In the genomic region with DNA sequence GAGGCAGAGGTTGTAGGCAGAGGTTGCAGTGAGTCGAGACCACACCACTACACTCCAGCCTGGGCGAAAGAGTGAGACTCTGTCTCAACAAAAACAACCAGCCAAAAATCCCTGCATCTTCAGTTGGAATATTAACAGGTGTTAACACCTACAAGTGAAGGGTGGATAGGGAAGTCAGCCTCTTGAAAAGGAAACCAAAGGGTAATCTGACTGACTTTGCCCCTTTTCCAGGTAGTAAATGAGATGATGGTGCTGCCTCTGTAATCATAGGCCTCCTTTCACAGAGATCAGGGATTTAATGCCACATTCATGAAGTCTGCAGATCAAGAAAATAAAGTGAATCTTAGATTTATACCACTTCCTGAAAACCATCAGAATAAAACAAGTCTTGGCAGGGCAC, we compare ENCODE assay signal across 20 cellular contexts.
DNase-seq lines count a peak whose midpoint lies in the region; ATAC-seq, FAIRE-seq and TF ChIP-seq lines count a peak whose summit lies in the region.
"Had no signal": no experiment of that assay in that cellular context is flagged by ENCODE, and none has a peak within 500 bp of the region (broad histone marks: within the 10 kb centered on the region; RNA-seq: fewer than 3 reads in every experiment).

No MANE protein-coding gene starts in this region.

- in situ Hi-C loops in HepG2 (cut with HindIII; ENCODE audit: extremely low pct_ligation_motif_present, low pct_unique_long_range_greater_than_20kb), result no loop called here

- no peak for DNase-seq in HepG2 (ENCODE audit: low spot score)
- no peak for DNase-seq in right lobe of liver
- no peak for DNase-seq in mucosa of descending colon
- DNase-seq in MM.1S, result no peak
- DNase-seq in iPS-NIHi7 (ENCODE audit: extremely low spot score), result no peak
- DNase-seq: AML-193; Caco-2; Calu3; CD4-positive, alpha-beta T cell; CD8-positive, alpha-beta T cell; DMS79 treated with DMSO at 0.1 percent for 48 hours; GF-D8 had no signal

- H3K36me3 ChIP-seq in HepG2 (replicated peaks in 1 of 2; ENCODE audit: control insufficient read depth in 1 of 2, insufficient read depth in 2 of 2, low read length in 2 of 2) (no peaks in the 10 kb centered on the region), right lobe of liver (peaks cover 0 to under 1% (median 0%) of the 10 kb centered on the region in 4 donors), mucosa of descending colon (ENCODE audit: low read depth) (no peaks in the 10 kb centered on the region), MM.1S (replicated peaks; ENCODE audit: insufficient read depth, low read length) (no peaks in the 10 kb centered on the region)

- intact Hi-C loops in HepG2 (cut with micrococcal nuclease; ENCODE audit: unreplicated experiment) (no loop called here), right lobe of liver (cut with DNase I) (no loop called here), mucosa of descending colon (cut with DNase I, micrococcal nuclease) (no loop called here)

- H3K79me2 ChIP-seq in HepG2 (ENCODE audit: insufficient read depth, low read length) (no peaks in the 10 kb centered on the region), MM.1S (ENCODE audit: low read length) (no peaks in the 10 kb centered on the region)

- H4K20me1 ChIP-seq in HepG2 (ENCODE audit: insufficient read depth, low read length) (no peaks in the 10 kb centered on the region), MM.1S (ENCODE audit: insufficient read depth, low read length) (no peaks in the 10 kb centered on the region)
- H4K20me1 ChIP-seq: BLaER1 treated with 17β-estradiol and CSF1 and Interleukin-3, amounts not matched to agents 10 nM and 100 nM had no signal

- H3K9ac ChIP-seq in HepG2 (ENCODE audit: insufficient read depth, low read depth, low read length), result no peak overlapping the region
- H3K9ac ChIP-seq in MM.1S (ENCODE audit: low read length), result no peak overlapping the region
- H3K9ac ChIP-seq: BLaER1 treated with 17β-estradiol and CSF1 and Interleukin-3, amounts not matched to agents 10 nM and 100 nM had no signal

- TF ChIP-seq EP300 in HepG2 (IDR thresholded peaks at IDR 0.05; ENCODE audit: low read depth in 2 of 2, low read length in 2 of 2) (no peak), HepG2 (CRISPR knock-in tag; IDR thresholded peaks at IDR 0.05; ENCODE audit: borderline replicate concordance) (no peak)

- TF ChIP-seq RAD21 in HepG2 (CRISPR knock-in tag; IDR thresholded peaks at IDR 0.05), result no peak

- H3K9me3 ChIP-seq in HepG2 (ENCODE audit: low read length), result peaks cover 17% of the 10 kb centered on the region
- no peaks in the 10 kb centered on the region for H3K9me3 ChIP-seq in right lobe of liver
- H3K9me3 ChIP-seq in mucosa of descending colon, result peaks cover 2% of the 10 kb centered on the region
- H3K9me3 ChIP-seq in MM.1S (replicated peaks; ENCODE audit: insufficient read depth, low read length), result no peaks in the 10 kb centered on the region
- H3K9me3 ChIP-seq: Caco-2 had no signal

- no peak for FAIRE-seq in HepG2 (lab: Jason Lieb, UNC)
- FAIRE-seq: A549, D721Med, G401.6, GM12891, GM19239 had no signal

- H3K27ac ChIP-seq in HepG2 (ENCODE audit: extremely low read length, insufficient read depth, low read length) (peak overlapping the region; percentile 69), right lobe of liver (no peak overlapping the region), MM.1S (ENCODE audit: low read length) (no peak overlapping the region)
- H3K27ac ChIP-seq: 22Rv1; A549; BLaER1 treated with 17β-estradiol and CSF1 and Interleukin-3, amounts not matched to agents 10 nM and 100 nM; C4-2B had no signal

- CTCF ChIA-PET in HepG2 (lab: Yijun Ruan, JAX; ENCODE audit: low intra/inter-chr PET ratio, low total read pairs), result no interaction called here

- no peaks in the 10 kb centered on the region for H3F3A ChIP-seq in MM.1S (ENCODE audit: insufficient read depth, low read length)

- H3K4me3 ChIP-seq in HepG2 (replicated peaks in 1 of 3; ENCODE audit: insufficient read depth in 1 of 3, low read depth in 2 of 3, low read length in 3 of 3), result no peak overlapping the region
- no peak overlapping the region for H3K4me3 ChIP-seq in right lobe of liver
- H3K4me3 ChIP-seq in mucosa of descending colon, result no peak overlapping the region
- no peak overlapping the region for H3K4me3 ChIP-seq in MM.1S (ENCODE audit: low read length)
- H3K4me3 ChIP-seq: A549; BLaER1 treated with 17β-estradiol and CSF1 and Interleukin-3, amounts not matched to agents 10 nM and 100 nM had no signal

- TF ChIP-seq POLR2A in HepG2 (IDR thresholded peaks at IDR 0.05; ENCODE audit: insufficient read depth in 1 of 2, low read depth in 2 of 2, low read length in 2 of 2) (no peak), right lobe of liver (IDR thresholded peaks at IDR 0.05) (no peak)

- peaks cover 67% of the 10 kb centered on the region for H3K4me1 ChIP-seq in HepG2 (ENCODE audit: insufficient read depth, low read length)
- no peaks in the 10 kb centered on the region for H3K4me1 ChIP-seq in right lobe of liver
- no peaks in the 10 kb centered on the region for H3K4me1 ChIP-seq in mucosa of descending colon (ENCODE audit: low read depth)
- no peaks in the 10 kb centered on the region for H3K4me1 ChIP-seq in MM.1S (ENCODE audit: low read length)
- H3K4me1 ChIP-seq: A549, Caco-2 had no signal

- H3K27me3 ChIP-seq in HepG2 (ENCODE audit: control insufficient read depth in 1 of 2, insufficient read depth in 2 of 2, low read length in 2 of 2) (no peaks in the 10 kb centered on the region), right lobe of liver (no peaks in the 10 kb centered on the region), MM.1S (replicated peaks; ENCODE audit: insufficient read depth, low read length) (no peaks in the 10 kb centered on the region)
- H3K27me3 ChIP-seq: BLaER1 treated with 17β-estradiol and CSF1 and Interleukin-3, amounts not matched to agents 10 nM and 100 nM had no signal

- no peak overlapping the region for H3K4me2 ChIP-seq in HepG2 (ENCODE audit: low read depth, low read length)
- no peak overlapping the region for H3K4me2 ChIP-seq in MM.1S (ENCODE audit: low read depth, low read length)
- H3K4me2 ChIP-seq: A549 had no signal

- TF ChIP-seq CTCF in HepG2 (CRISPR knock-in tag; IDR thresholded peaks at IDR 0.05) (no peak), right lobe of liver (IDR thresholded peaks at IDR 0.05) (no peak), mucosa of descending colon (IDR thresholded peaks at IDR 0.05) (no peak), MM.1S (IDR thresholded peaks at IDR 0.05; ENCODE audit: low read length) (no peak)

- no peaks in the 10 kb centered on the region for H3K9me2 ChIP-seq in MM.1S (replicated peaks; ENCODE audit: insufficient read depth, low read length)

- ATAC-seq in HepG2 (no peak), right lobe of liver (no peak), mucosa of descending colon (peak; percentile 79)
- ATAC-seq: A549; CD8-positive, alpha-beta T cell had no signal

- POLR2A ChIA-PET in HepG2 (lab: Yijun Ruan, JAX), result interaction anchor here (1.7 kb wide), 1 partner anchor 12 kb away, joined by 5 read pairs; no protein-coding TSS in a partner anchor

- no TSS peak for BruUV-seq in HepG2 (replicated peaks; lab: Mats Ljungman, UMichigan)

- H2AFZ ChIP-seq in HepG2 (ENCODE audit: low read length), result no peak overlapping the region
- no peak overlapping the region for H2AFZ ChIP-seq in MM.1S (ENCODE audit: low read length)

- 100% methylated on average over 2 of the region's 2 CpGs for WGBS in HepG2 (ENCODE audit: low lambda C conversion rate)
- 100% methylated on average over 2 of the region's 2 CpGs for WGBS in right lobe of liver (ENCODE audit: insufficient coverage, low coverage, low lambda C conversion rate, missing lambda C conversion rate)

TF ChIP-seq in HepG2, 621 proteins besides CTCF, POLR2A, EP300 and RAD21 (continues in another document):
- TF ChIP-seq ZNF44 (CRISPR knock-in tag; IDR thresholded peaks at IDR 0.05) (no peak), ZNF296 (CRISPR knock-in tag; conservative IDR thresholded peaks at IDR 0.05) (no peak), ZMAT3 (CRISPR knock-in tag; conservative IDR thresholded peaks at IDR 0.05) (no peak), IRF9 (CRISPR knock-in tag; IDR thresholded peaks at IDR 0.05; ENCODE audit: borderline replicate concordance) (no peak), KLF11 (CRISPR knock-in tag; IDR thresholded peaks at IDR 0.05) (0 out of 2 replicates have a peak, but pooled peaks have one; percentile 3)
- TF ChIP-seq, protein P1, sequence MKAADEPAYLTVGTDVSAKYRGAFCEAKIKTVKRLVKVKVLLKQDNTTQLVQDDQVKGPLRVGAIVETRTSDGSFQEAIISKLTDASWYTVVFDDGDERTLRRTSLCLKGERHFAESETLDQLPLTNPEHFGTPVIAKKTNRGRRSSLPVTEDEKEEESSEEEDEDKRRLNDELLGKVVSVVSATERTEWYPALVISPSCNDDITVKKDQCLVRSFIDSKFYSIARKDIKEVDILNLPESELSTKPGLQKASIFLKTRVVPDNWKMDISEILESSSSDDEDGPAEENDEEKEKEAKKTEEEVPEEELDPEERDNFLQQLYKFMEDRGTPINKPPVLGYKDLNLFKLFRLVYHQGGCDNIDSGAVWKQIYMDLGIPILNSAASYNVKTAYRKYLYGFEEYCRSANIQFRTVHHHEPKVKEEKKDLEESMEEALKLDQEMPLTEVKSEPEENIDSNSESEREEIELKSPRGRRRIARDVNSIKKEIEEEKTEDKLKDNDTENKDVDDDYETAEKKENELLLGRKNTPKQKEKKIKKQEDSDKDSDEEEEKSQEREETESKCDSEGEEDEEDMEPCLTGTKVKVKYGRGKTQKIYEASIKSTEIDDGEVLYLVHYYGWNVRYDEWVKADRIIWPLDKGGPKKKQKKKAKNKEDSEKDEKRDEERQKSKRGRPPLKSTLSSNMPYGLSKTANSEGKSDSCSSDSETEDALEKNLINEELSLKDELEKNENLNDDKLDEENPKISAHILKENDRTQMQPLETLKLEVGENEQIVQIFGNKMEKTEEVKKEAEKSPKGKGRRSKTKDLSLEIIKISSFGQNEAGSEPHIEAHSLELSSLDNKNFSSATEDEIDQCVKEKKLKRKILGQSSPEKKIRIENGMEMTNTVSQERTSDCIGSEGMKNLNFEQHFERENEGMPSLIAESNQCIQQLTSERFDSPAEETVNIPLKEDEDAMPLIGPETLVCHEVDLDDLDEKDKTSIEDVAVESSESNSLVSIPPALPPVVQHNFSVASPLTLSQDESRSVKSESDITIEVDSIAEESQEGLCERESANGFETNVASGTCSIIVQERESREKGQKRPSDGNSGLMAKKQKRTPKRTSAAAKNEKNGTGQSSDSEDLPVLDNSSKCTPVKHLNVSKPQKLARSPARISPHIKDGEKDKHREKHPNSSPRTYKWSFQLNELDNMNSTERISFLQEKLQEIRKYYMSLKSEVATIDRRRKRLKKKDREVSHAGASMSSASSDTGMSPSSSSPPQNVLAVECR (CRISPR knock-in tag; IDR thresholded peaks at IDR 0.05; ENCODE audit: borderline replicate concordance), result no peak
